Comparison of ENCODE assay signal across 1 cellular context in the genomic region with DNA sequence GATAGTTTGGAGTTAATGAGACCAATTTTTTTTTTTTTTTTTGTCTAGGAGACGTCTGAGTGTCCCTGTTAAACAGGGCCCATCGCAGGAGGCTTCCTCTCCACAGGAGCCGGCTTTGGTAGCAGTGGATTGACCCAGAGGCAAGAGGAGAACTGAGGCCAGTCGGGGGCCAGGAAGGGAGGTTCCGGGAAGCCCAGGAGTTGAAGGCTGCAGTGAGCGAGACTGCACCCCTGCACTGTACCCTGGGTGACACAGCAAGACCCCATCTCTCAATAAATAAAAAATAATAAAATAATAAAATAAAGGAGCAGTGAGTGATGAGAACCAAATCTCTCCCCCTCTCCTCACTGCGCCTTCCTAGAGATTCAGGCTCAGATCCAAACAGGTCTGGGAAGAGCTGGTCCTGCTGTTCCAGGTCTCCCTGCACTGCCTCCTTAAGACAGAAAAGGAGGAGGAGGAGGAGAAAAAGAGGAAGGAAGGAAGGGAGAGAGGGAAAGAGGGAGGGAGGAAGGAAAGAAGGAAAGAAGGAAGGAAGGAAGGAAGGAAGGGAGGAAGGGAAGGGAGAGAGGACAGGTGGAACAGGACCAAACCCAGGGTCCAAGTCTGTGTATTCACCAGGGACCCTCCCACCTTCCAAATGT.
TF ChIP-seq lines count a peak whose summit lies in the region.

No MANE protein-coding gene starts in this region.

TF ChIP-seq in H1, 55 proteins besides CTCF, POLR2A, EP300 and RAD21:
- 0 out of 2 replicates have a peak, but pooled peaks have one; percentile 45 for TF ChIP-seq CBX8 (IDR thresholded peaks at IDR 0.05; ENCODE audit: borderline replicate concordance, low read depth, low read length)
- TF ChIP-seq CTBP2 (IDR thresholded peaks at IDR 0.05; ENCODE audit: borderline replicate concordance, insufficient read depth, insufficient read length, low read length) = peak; percentile 2
- no peak for TF ChIP-seq CBX5 (IDR thresholded peaks at IDR 0.05; ENCODE audit: low read depth, low read length)
